ENCODE assay signal across 8 cellular contexts in genomic region chr17:49565948-49566491, GRCh38. TPM values are rescaled to one million over a fixed set of nuclear protein-coding genes. Genes with fewer than 3 reads are reported as not detected.
A peak's percentile ranks its signal among the peaks of the same experiment; 100 is the strongest.
DNase-seq lines count a peak whose midpoint lies in the region; ATAC-seq, FAIRE-seq and TF ChIP-seq lines count a peak whose summit lies in the region.

No MANE protein-coding gene starts in this region.

- H3K9ac ChIP-seq in SK-N-SH (no peak overlapping the region), kidney (ENCODE audit: low read length in 2 of 2) (no peak overlapping the region)

- peaks cover 0 to 14% of the 10 kb centered on the region in 2 experiments; a peak in 1 of 4 replicates for H3K4me1 ChIP-seq in SK-N-SH (ENCODE audit: control insufficient read depth in 1 of 2, insufficient read depth in 2 of 2, low read depth in 1 of 2, low read length in 1 of 2)
- H3K4me1 ChIP-seq in kidney (ENCODE audit: control insufficient read depth in 1 of 2, insufficient read depth in 1 of 2, low read depth in 1 of 2, low read length in 2 of 2): peaks cover 0 to 10% of the 10 kb centered on the region in 2 donors
- peaks cover 16 to 40% of the 10 kb centered on the region in 2 donors for H3K4me1 ChIP-seq in thoracic aorta (ENCODE audit: control insufficient read depth in 1 of 2, low read depth in 2 of 2)

- intact Hi-C loops in kidney (cut with DNase I): loop anchor here (10.0 kb wide), 1 partner anchor 429 kb away; the partner anchor contains the start of gene DLX3

- TF ChIP-seq RAD21 in SK-N-SH (IDR thresholded peaks at IDR 0.05; ENCODE audit: low read length): no peak

- H3K27ac ChIP-seq in SK-N-SH (ENCODE audit: low read depth in 2 of 2, low read length in 1 of 2): no peak overlapping the region
- H3K27ac ChIP-seq in kidney (ENCODE audit: low read depth in 2 of 2, low read length in 2 of 2): no peak overlapping the region
- peak overlapping the region; percentile 87 to 94 for H3K27ac ChIP-seq in thoracic aorta

- no peak overlapping the region for H3K4me3 ChIP-seq in SK-N-SH (ENCODE audit: low read depth in 2 of 2, low read length in 1 of 2)
- H3K4me3 ChIP-seq in kidney (ENCODE audit: low read length in 2 of 2): no peak overlapping the region
- peak overlapping the region; percentile 45 for H3K4me3 ChIP-seq in thoracic aorta

- peaks cover 21% of the 10 kb centered on the region for H3K4me1 Mint-ChIP-seq in activated naive CD8-positive, alpha-beta T cell treated with anti-CD3 and anti-CD28 coated beads, Interleukin-2, amount 10 ng/mL, durations not matched to agents 7 days and 5 days

- H3K27me3 ChIP-seq in SK-N-SH (ENCODE audit: insufficient read depth) (peaks cover 63% of the 10 kb centered on the region), thoracic aorta (replicated peaks; ENCODE audit: insufficient read depth) (no peaks in the 10 kb centered on the region)

- H4K20me1 ChIP-seq in SK-N-SH (ENCODE audit: insufficient read depth): no peaks in the 10 kb centered on the region

- no peak overlapping the region for H2AFZ ChIP-seq in SK-N-SH (ENCODE audit: low read depth)

- peaks cover 23% of the 10 kb centered on the region for H3K27me3 Mint-ChIP-seq in activated naive CD8-positive, alpha-beta T cell treated with anti-CD3 and anti-CD28 coated beads, Interleukin-2, amount 10 ng/mL, durations not matched to agents 7 days and 5 days

- no peaks in the 10 kb centered on the region for H3K9me3 ChIP-seq in SK-N-SH
- H3K9me3 ChIP-seq in kidney (ENCODE audit: control insufficient read depth in 1 of 2, low read length in 2 of 2): no peaks in the 10 kb centered on the region
- no peaks in the 10 kb centered on the region for H3K9me3 ChIP-seq in thoracic aorta

- no peaks in the 10 kb centered on the region for H3K36me3 ChIP-seq in SK-N-SH (replicated peaks in 1 of 2; ENCODE audit: control insufficient read depth in 1 of 2, insufficient read depth in 2 of 2, low read length in 1 of 2)
- no peaks in the 10 kb centered on the region for H3K36me3 ChIP-seq in kidney (ENCODE audit: control insufficient read depth in 1 of 2, insufficient read depth in 2 of 2, low read length in 2 of 2)
- H3K36me3 ChIP-seq in thoracic aorta: no peaks in the 10 kb centered on the region

- no peak for TF ChIP-seq EP300 in SK-N-SH (IDR thresholded peaks at IDR 0.05; ENCODE audit: borderline replicate concordance in 1 of 2, low read depth in 1 of 2, low read length in 1 of 2)

- H3K27ac Mint-ChIP-seq in activated naive CD8-positive, alpha-beta T cell treated with anti-CD3 and anti-CD28 coated beads, Interleukin-2, amount 10 ng/mL, durations not matched to agents 7 days and 5 days: no peak overlapping the region

- no peaks in the 10 kb centered on the region for H3K36me3 Mint-ChIP-seq in activated naive CD8-positive, alpha-beta T cell treated with anti-CD3 and anti-CD28 coated beads, Interleukin-2, amount 10 ng/mL, durations not matched to agents 7 days and 5 days

- no peaks in the 10 kb centered on the region for H3K79me2 ChIP-seq in SK-N-SH (ENCODE audit: insufficient read depth)

- H3K9me2 ChIP-seq in SK-N-SH: no peaks in the 10 kb centered on the region

- peaks cover 12% of the 10 kb centered on the region for H3F3A ChIP-seq in SK-N-SH (replicated peaks; ENCODE audit: insufficient read depth)

- WGBS in SK-N-SH (ENCODE audit: low lambda C conversion rate): 15% methylated on average over 14 of the region's 14 CpGs

- CTCF ChIA-PET in SK-N-SH (lab: Yijun Ruan, JAX): interaction anchor here (1.0 to 48.9 kb wide), 10 partner anchors 10 to 433 kb away, joined by 3 to 2107 read pairs (median 14); partner anchors contain the start of genes NXPH3, SLC35B1 and SPOP

- TF ChIP-seq CTCF in SK-N-SH (IDR thresholded peaks at IDR 0.05) (no peak), kidney (IDR thresholded peaks at IDR 0.05; ENCODE audit: borderline replicate concordance, extremely low read depth, insufficient read depth) (no peak), thoracic aorta (IDR thresholded peaks at IDR 0.05) (no peak)

- ATAC-seq in SK-N-SH treated with all-trans-retinoic acid at 6 μM for 48 hours (no peak), thoracic aorta (ENCODE audit: insufficient number of reproducible peaks, low FRiP score, low read depth) (peak; percentile 36), HG03378 (IDR thresholded peaks at IDR 0.05; ENCODE audit: unreplicated experiment) (no peak)
- ATAC-seq in activated naive CD8-positive, alpha-beta T cell treated with anti-CD3 and anti-CD28 coated beads, Interleukin-2, amount 10 ng/mL, durations not matched to agents 7 days and 5 days (ENCODE audit: low read depth): no peak

- POLR2A ChIA-PET in SK-N-SH (lab: Yijun Ruan, JAX): interaction anchor here (1.0 to 1.1 kb wide), 2 partner anchors 130 to 133 kb away, joined by 4 to 5 read pairs; no protein-coding TSS in a partner anchor
- POLR2A ChIA-PET in activated naive CD8-positive, alpha-beta T cell treated with anti-CD3 and anti-CD28 coated beads, Interleukin-2, amount 10 ng/mL, durations not matched to agents 7 days and 5 days (lab: Charles Lee): no interaction called here

- no peak for FAIRE-seq in kidney (lab: Jason Lieb, UNC)

- peak overlapping the region; percentile 6 for H3K4me3 Mint-ChIP-seq in activated naive CD8-positive, alpha-beta T cell treated with anti-CD3 and anti-CD28 coated beads, Interleukin-2, amount 10 ng/mL, durations not matched to agents 7 days and 5 days

- H3K9me3 Mint-ChIP-seq in activated naive CD8-positive, alpha-beta T cell treated with anti-CD3 and anti-CD28 coated beads, Interleukin-2, amount 10 ng/mL, durations not matched to agents 7 days and 5 days: no peaks in the 10 kb centered on the region

- H3K4me2 ChIP-seq in SK-N-SH: no peak overlapping the region

- DNase-seq in SK-N-SH (no peak), kidney (peak; percentile 82), thoracic aorta (ENCODE audit: low spot score) (peak; percentile 77), AG08396 (ENCODE audit: low spot score) (no peak)
- peak; percentile 26 for DNase-seq in activated naive CD8-positive, alpha-beta T cell treated with anti-CD3 and anti-CD28 coated beads, Interleukin-2, amount 10 ng/mL, durations not matched to agents 7 days and 5 days
- no peak for DNase-seq in activated CD8-positive, alpha-beta memory T cell treated with anti-CD3 and anti-CD28 coated beads for 24 hours

TF ChIP-seq in SK-N-SH, 30 proteins besides CTCF, POLR2A, EP300 and RAD21:
- TF ChIP-seq USF1 (IDR thresholded peaks at IDR 0.05; ENCODE audit: borderline replicate concordance, low read depth): peak; percentile 57; the same call in 1 of the 2 replicates
- TF ChIP-seq NRF1 (IDR thresholded peaks at IDR 0.05; ENCODE audit: low read depth, low read length): no peak

TF ChIP-seq in SK-N-SH treated with all-trans-retinoic acid at 6 μM for 48 hours, 23 proteins besides CTCF, POLR2A, EP300 and RAD21 (continues in another document):
- TF ChIP-seq ZNF8 (CRISPR knock-in tag; IDR thresholded peaks at IDR 0.05) (no peak), GLIS3 (CRISPR knock-in tag; IDR thresholded peaks at IDR 0.05) (no peak), PPARA (CRISPR knock-in tag; IDR thresholded peaks at IDR 0.05; ENCODE audit: borderline replicate concordance) (no peak), ZNF70 (CRISPR knock-in tag; IDR thresholded peaks at IDR 0.05) (no peak), ZNF565 (CRISPR knock-in tag; conservative IDR thresholded peaks at IDR 0.05; ENCODE audit: low read depth) (no peak), SNAI2 (CRISPR knock-in tag; IDR thresholded peaks at IDR 0.05) (no peak), ZFP3 (CRISPR knock-in tag; IDR thresholded peaks at IDR 0.05) (no peak), CREB5 (CRISPR knock-in tag; IDR thresholded peaks at IDR 0.05; ENCODE audit: low read depth) (no peak), POU6F1 (CRISPR knock-in tag; IDR thresholded peaks at IDR 0.05; ENCODE audit: borderline replicate concordance, low read depth) (no peak), TCF4 (CRISPR knock-in tag; IDR thresholded peaks at IDR 0.05; ENCODE audit: borderline replicate concordance) (no peak), BACH2 (CRISPR knock-in tag; IDR thresholded peaks at IDR 0.05; ENCODE audit: borderline replicate concordance) (no peak), ZFP30 (CRISPR knock-in tag; IDR thresholded peaks at IDR 0.05) (no peak), ESRRG (CRISPR knock-in tag; IDR thresholded peaks at IDR 0.05) (no peak)

RNA-seq across cellular contexts. Expression of gene NXPH3, which starts 9.7 kb away (rescaled TPM):
- 0.30 and 0.31 TPM in 2 replicates for polyA plus RNA-seq in SK-N-SH (2012; rRNA removed)
- 0.14 and 0.16 TPM in 2 replicates for polyA plus RNA-seq in SK-N-SH (2012; cell fraction: cytosol; rRNA removed)
- 0.25 and 0.34 TPM in 2 replicates for polyA plus RNA-seq in SK-N-SH (2012; cell fraction: nucleus; rRNA removed)
- under 1 TPM in 1 of 2 experiments, not detected in 1; 0.14 TPM for total RNA-seq in activated naive CD8-positive, alpha-beta T cell treated with anti-CD3 and anti-CD28 coated beads, Interleukin-2, amount 10 ng/mL, durations not matched to agents 7 days and 5 days
- 0.98 TPM for total RNA-seq in kidney
- polyA plus RNA-seq in kidney (ENCODE audit: insufficient read depth, low read depth, low replicate concordance): 1.2 TPM
- total RNA-seq in thoracic aorta: 100 to 1,000 TPM in 1 of 2 donors, 10 to 100 TPM in 1; 61.7 to 131 TPM

Comparison
In these comparisons a context has a peak if more than half of its experiments do, and no peak if none do; other contexts are left out.
1. DNase-seq: peak in activated naive CD8-positive, alpha-beta T cell treated with anti-CD3 and anti-CD28 coated beads, Interleukin-2, amount 10 ng/mL, durations not matched to agents 7 days and 5 days (single experiment), kidney (single experiment) and thoracic aorta (single experiment); none in SK-N-SH (single experiment), AG08396 (single experiment) and activated CD8-positive, alpha-beta memory T cell treated with anti-CD3 and anti-CD28 coated beads for 24 hours (single experiment).
2. H3K27ac ChIP-seq: peak in thoracic aorta (2 of 2); none in SK-N-SH (0 of 2) and kidney (0 of 2).
3. RNA of gene NXPH3, which starts 9.7 kb away (total RNA-seq): 61.7 to 131 TPM in thoracic aorta; 0.98 TPM in kidney (single experiment) and 0.14 TPM in activated naive CD8-positive, alpha-beta T cell treated with anti-CD3 and anti-CD28 coated beads, Interleukin-2, amount 10 ng/mL, durations not matched to agents 7 days and 5 days; every median in the first group is over 10 times any median in the second.